ENCODE assay signal across 16 cellular contexts in genomic region chr1:203536575-203536974, GRCh38. TPM values are rescaled to one million over a fixed set of nuclear protein-coding genes. Genes with fewer than 3 reads are reported as not detected.
DNase-seq lines count a peak whose midpoint lies in the region; ATAC-seq lines count a peak whose summit lies in the region.
"Had no signal": no experiment of that assay in that cellular context is flagged by ENCODE, and none has a peak within 500 bp of the region (broad histone marks: within the 10 kb centered on the region; RNA-seq: fewer than 3 reads in every experiment).

No MANE protein-coding gene starts in this region.

- in situ Hi-C loops in GM23248 (cut with MboI), result no loop called here

- H3K27me3 ChIP-seq in GM23248 (replicated peaks; ENCODE audit: insufficient read depth), result no peaks in the 10 kb centered on the region
- H3K27me3 ChIP-seq in stomach smooth muscle (ENCODE audit: control insufficient read depth in 1 of 2, insufficient read depth in 2 of 2, low read length in 2 of 2), result no peaks in the 10 kb centered on the region
- H3K27me3 ChIP-seq: brain microvascular endothelial cell had no signal

- WGBS in GM23248 (ENCODE audit: low coverage in 1 of 2, low lambda C conversion rate in 2 of 2, missing lambda C conversion rate in 2 of 2), 2 experiments, result 46 to 50% methylated on average over 2 of the region's 2 CpGs
- 50 to 87% (median 58%) methylated on average over 2 of the region's 2 CpGs for WGBS in adipose tissue, 3 donors

- H3K9me2 ChIP-seq in GM23248 (ENCODE audit: insufficient read depth), result no peaks in the 10 kb centered on the region

- no peak for ATAC-seq in HG02981 (IDR thresholded peaks at IDR 0.05; ENCODE audit: unreplicated experiment)
- no peak for ATAC-seq in GM21576 (IDR thresholded peaks at IDR 0.05; ENCODE audit: unreplicated experiment)
- ATAC-seq: stimulated activated effector memory CD8-positive, alpha-beta T cell treated with anti-CD3 and anti-CD28 coated beads, Interleukin-12 subunit alpha, Interleukin-12 subunit beta, amount 100 ng/mL, for 72 hours had no signal

- no peaks in the 10 kb centered on the region for H4K20me1 ChIP-seq in GM23248 (ENCODE audit: insufficient read depth)

- no peaks in the 10 kb centered on the region for H3K36me3 ChIP-seq in GM23248 (ENCODE audit: low read depth)
- no peaks in the 10 kb centered on the region for H3K36me3 ChIP-seq in stomach smooth muscle (ENCODE audit: control insufficient read depth in 2 of 2, insufficient read depth in 2 of 2, low read length in 2 of 2)
- H3K36me3 ChIP-seq: brain microvascular endothelial cell had no signal

- H3K4me1 ChIP-seq in GM23248 (ENCODE audit: insufficient read depth) (peaks cover 46% of the 10 kb centered on the region), stomach smooth muscle (ENCODE audit: control insufficient read depth, insufficient read depth, low read length) (peaks cover 33% of the 10 kb centered on the region)

- H3F3A ChIP-seq in GM23248 (ENCODE audit: insufficient read depth), result peaks cover 50% of the 10 kb centered on the region

- H3K4me3 ChIP-seq in GM23248, result no peak overlapping the region
- H3K4me3 ChIP-seq in stomach smooth muscle (ENCODE audit: low read length in 2 of 2), result no peak overlapping the region

- peak overlapping the region; percentile 42 for H3K27ac ChIP-seq in GM23248
- H3K27ac ChIP-seq in adipose tissue (ENCODE audit: low read depth, low read length), result peak overlapping the region; percentile 22
- H3K27ac ChIP-seq in stomach smooth muscle (ENCODE audit: low read length), result peak overlapping the region; percentile 64
- H3K27ac ChIP-seq: brain microvascular endothelial cell had no signal

- DNase-seq in GM23248 (peak; percentile 48), iris pigment epithelial cell (ENCODE audit: low read depth) (peak; percentile 50), NCI-H2107 (lab: John Stamatoyannopoulos, UW) (no peak), midbrain (lab: John Stamatoyannopoulos, UW) (no peak)
- DNase-seq: AML-193, DMS 273 treated with DMSO at 0.1 percent for 48 hours, NCI-H1092 treated with DMSO at 0.1 percent for 48 hours, right cardiac atrium, RPMI8226, T-helper 2 cell had no signal

- H2AFZ ChIP-seq in GM23248, result no peak overlapping the region

- no peaks in the 10 kb centered on the region for H3K9me3 ChIP-seq in GM23248 (ENCODE audit: low read depth)
- H3K9me3 ChIP-seq in stomach smooth muscle (ENCODE audit: control insufficient read depth in 2 of 2, low read length in 2 of 2), result no peaks in the 10 kb centered on the region

- peak overlapping the region; percentile 57 for H3K4me2 ChIP-seq in GM23248 (ENCODE audit: unreplicated experiment)

- H3K79me2 ChIP-seq in GM23248 (ENCODE audit: insufficient read depth), result no peaks in the 10 kb centered on the region

- no peak overlapping the region for H3K9ac ChIP-seq in GM23248
- H3K9ac ChIP-seq in stomach smooth muscle (ENCODE audit: low read length in 2 of 2), result no peak overlapping the region

RNA-seq across cellular contexts. Expression of gene OPTC, which starts 42.6 kb away (rescaled TPM):
- not detected in 2 replicates for total RNA-seq in GM23248 (2014; rRNA removed; shearing (Covaris generic))
- polyA plus RNA-seq in GM23248 (2016; fragmentation: Nextera tagmentation; extraction: Ambion mirVana) (not detected in 2 replicates), adipose tissue (not detected)
- total RNA-seq: right cardiac atrium had no signal
- polyA plus RNA-seq: right cardiac atrium had no signal

Comparison
In these comparisons a context has a peak if more than half of its experiments do, and no peak if none do; other contexts are left out.
1. DNase-seq: peak in GM23248 (single experiment) and iris pigment epithelial cell (single experiment); none in NCI-H2107 (single experiment) and midbrain (single experiment).
2. Peak in every context shown above with its lines, with median percentiles within 50 percentile points of each other: H3K27ac ChIP-seq.